In genomic region chr19:45641274-45642105, GRCh38 we compare ENCODE assay signal across 8 cellular contexts. TPM values are rescaled to one million over a fixed set of nuclear protein-coding genes. Genes with fewer than 3 reads are reported as not detected.
DNase-seq lines count a peak whose midpoint lies in the region; ATAC-seq and TF ChIP-seq lines count a peak whose summit lies in the region.

No MANE protein-coding gene starts in this region.

- H3K9ac ChIP-seq in OCI-LY1 (ENCODE audit: low read length) = peak overlapping the region; percentile 76
- peak overlapping the region in 3 of 5 donors; percentile 45 to 48 (median 46) for H3K9ac ChIP-seq in subcutaneous abdominal adipose tissue (ENCODE audit: low read length in 5 of 5)

- TF ChIP-seq POLR2A in esophagus squamous epithelium (IDR thresholded peaks at IDR 0.05) = no peak

- no peak overlapping the region for H2AFZ ChIP-seq in OCI-LY1 (ENCODE audit: low read length)

- H3K36me3 ChIP-seq in OCI-LY1 (ENCODE audit: insufficient read depth, low read length) (0 out of 2 replicates have a peak, but pooled peaks cover 4% of the 10 kb centered on the region), esophagus squamous epithelium (no peaks in the 10 kb centered on the region), subcutaneous abdominal adipose tissue (ENCODE audit: control insufficient read depth in 5 of 5, insufficient read depth in 5 of 5, low read length in 5 of 5) (no peaks in the 10 kb centered on the region)

- H3K4me2 ChIP-seq in OCI-LY1 (ENCODE audit: low read length) = peak overlapping the region; percentile 88

- H3K4me3 ChIP-seq in HL-60 (replicated peaks; ENCODE audit: insufficient read depth, low read length) (peak overlapping the region; percentile 43), OCI-LY1 (ENCODE audit: low read depth, low read length, poor library complexity, severe bottlenecking) (peak overlapping the region; percentile 63), esophagus squamous epithelium (peak overlapping the region; percentile 16 to 63 (median 36)), subcutaneous abdominal adipose tissue (ENCODE audit: low read depth in 1 of 5, low read length in 5 of 5) (peak overlapping the region; percentile 23 to 68 (median 56))

- TF ChIP-seq CTCF in HL-60 (IDR thresholded peaks at IDR 0.05; ENCODE audit: insufficient read depth, low read length) (no peak), OCI-LY1 (IDR thresholded peaks at IDR 0.05; ENCODE audit: low read length) (no peak), esophagus squamous epithelium (IDR thresholded peaks at IDR 0.05) (peak in 1 of 6 experiments; percentile 6)

- WGBS in esophagus squamous epithelium, 2 donors = 1 to 12% methylated on average over 15 to 16 of the region's 40 CpGs

- peak overlapping the region; percentile 68 for H3K27ac ChIP-seq in HL-60 (replicated peaks)
- peak overlapping the region; percentile 96 for H3K27ac ChIP-seq in OCI-LY1 (ENCODE audit: low read depth, low read length, poor library complexity, severe bottlenecking)
- H3K27ac ChIP-seq in esophagus squamous epithelium = peak overlapping the region; percentile 86 to 92 (median 90)
- peak overlapping the region; percentile 65 for H3K27ac ChIP-seq in subcutaneous abdominal adipose tissue (ENCODE audit: low read depth, low read length)

- H3K79me2 ChIP-seq in OCI-LY1 (ENCODE audit: insufficient read depth, low read length) = no peaks in the 10 kb centered on the region

- no peaks in the 10 kb centered on the region for H3K9me3 Mint-ChIP-seq in naive thymus-derived CD8-positive, alpha-beta T cell

- H3K9me3 ChIP-seq in OCI-LY1 (ENCODE audit: low read length) (no peaks in the 10 kb centered on the region), esophagus squamous epithelium (no peaks in the 10 kb centered on the region), subcutaneous abdominal adipose tissue (ENCODE audit: control insufficient read depth in 5 of 5, low read length in 5 of 5) (no peaks in the 10 kb centered on the region)

- H3K27me3 ChIP-seq in HL-60 (ENCODE audit: insufficient read depth, poor library complexity, severe bottlenecking) (peaks cover 20% of the 10 kb centered on the region), OCI-LY1 (ENCODE audit: insufficient read depth, low read length) (no peaks in the 10 kb centered on the region), esophagus squamous epithelium (peaks cover 0 to 32% (median 6%) of the 10 kb centered on the region in 4 donors), subcutaneous abdominal adipose tissue (ENCODE audit: control insufficient read depth in 5 of 5, insufficient read depth in 4 of 5, low read length in 5 of 5) (peaks cover 0 to 10% (median 8%) of the 10 kb centered on the region in 5 donors)

- intact Hi-C loops in esophagus squamous epithelium (cut with DNase I) = loop anchor here (5.0 to 10.0 kb wide), 2 partner anchors 44 to 117 kb away; no protein-coding TSS in a partner anchor

- 0 out of 2 replicates have a peak, but pooled peaks cover 3% of the 10 kb centered on the region for H3F3A ChIP-seq in OCI-LY1 (ENCODE audit: insufficient read depth, low read length)

- no peaks in the 10 kb centered on the region for H3K9me2 ChIP-seq in OCI-LY1 (ENCODE audit: low read depth, low read length)

- no peaks in the 10 kb centered on the region for H4K20me1 ChIP-seq in OCI-LY1 (ENCODE audit: insufficient read depth, low read length)

- H3K36me3 Mint-ChIP-seq in naive thymus-derived CD8-positive, alpha-beta T cell = no peaks in the 10 kb centered on the region

- H3K27me3 Mint-ChIP-seq in naive thymus-derived CD8-positive, alpha-beta T cell = peaks cover 0 to 6% (median 0%) of the 10 kb centered on the region in 5 donors

- peaks cover 34 to 62% (median 55%) of the 10 kb centered on the region in 4 donors for H3K4me1 Mint-ChIP-seq in naive thymus-derived CD8-positive, alpha-beta T cell

- POLR2A ChIA-PET in naive thymus-derived CD8-positive, alpha-beta T cell (lab: Charles Lee) = interaction anchor here (0.8 to 2.6 kb wide), 22 partner anchors 10 to 210 kb away, joined by 3 to 8 read pairs (median 5); partner anchors contain the start of genes OPA3, SNRPD2 and VASP

- DNase-seq in Ammon's horn (ENCODE audit: low spot score) (peak; percentile 48), GM19238 (ENCODE audit: insufficient read length, low spot score) (peak; percentile 88), HL-60 (ENCODE audit: low read depth in 1 of 2, low spot score in 1 of 2) (peak; percentile 90 to 96), activated T-cell treated with anti-CD3 and anti-CD28 coated beads for 4 hours (peak; percentile 47), esophagus squamous epithelium (lab: John Stamatoyannopoulos, UW) (peak; percentile 27)
- DNase-seq in naive thymus-derived CD8-positive, alpha-beta T cell = peak in 9 of 10 donors; percentile 14 to 66 (median 34)

- H3K27ac Mint-ChIP-seq in naive thymus-derived CD8-positive, alpha-beta T cell = peak overlapping the region; percentile 73 to 97 (median 92)

- ATAC-seq in naive thymus-derived CD8-positive, alpha-beta T cell = peak in 1 of 2 donors; percentile 18

- peak overlapping the region; percentile 81 to 97 (median 90) for H3K4me3 Mint-ChIP-seq in naive thymus-derived CD8-positive, alpha-beta T cell

- peaks cover 53% of the 10 kb centered on the region for H3K4me1 ChIP-seq in OCI-LY1 (ENCODE audit: insufficient read depth, low read length, severe bottlenecking)
- H3K4me1 ChIP-seq in esophagus squamous epithelium = peaks cover 36 to 84% (median 52%) of the 10 kb centered on the region in 3 donors
- H3K4me1 ChIP-seq in subcutaneous abdominal adipose tissue (ENCODE audit: control insufficient read depth in 5 of 5, insufficient read depth in 5 of 5, low read length in 5 of 5) = peaks cover 0 to 54% (median 45%) of the 10 kb centered on the region in 5 donors

RNA-seq across cellular contexts. Expression of gene EML2, which starts 2.3 kb away (rescaled TPM):
- total RNA-seq in esophagus squamous epithelium = 100 to 1,000 TPM in 1 of 4 donors, 10 to 100 TPM in 3; 38.6 to 617 (median 58.3) TPM
- 10 to 100 TPM; 52.1 to 56.8 TPM for total RNA-seq in naive thymus-derived CD8-positive, alpha-beta T cell
- 10 to 100 TPM in 2 of 3 donors, 1 to 10 TPM in 1; 8.8 to 17.8 (median 11.5) TPM for polyA plus RNA-seq in naive thymus-derived CD8-positive, alpha-beta T cell

RNA-seq across cellular contexts. Expression of gene GIPR, which starts 26.5 kb away (rescaled TPM):
- 1 to 10 TPM in 1 of 4 donors, under 1 TPM in 3; 0.44 to 1.1 (median 0.63) TPM for total RNA-seq in esophagus squamous epithelium
- 10 to 100 TPM in 1 of 2 experiments, 1 to 10 TPM in 1; 9.7 to 10.4 TPM for total RNA-seq in naive thymus-derived CD8-positive, alpha-beta T cell
- polyA plus RNA-seq in naive thymus-derived CD8-positive, alpha-beta T cell = under 1 TPM in 2 of 3 donors, not detected in 1; 0.38 to 0.61 TPM

RNA-seq across cellular contexts. Expression of gene GPR4, which starts 39.5 kb away (rescaled TPM):
- total RNA-seq in esophagus squamous epithelium = 1 to 10 TPM in 3 of 4 donors, under 1 TPM in 1; 0.76 to 1.4 (median 1.2) TPM
- total RNA-seq in naive thymus-derived CD8-positive, alpha-beta T cell = not detected
- polyA plus RNA-seq in naive thymus-derived CD8-positive, alpha-beta T cell = not detected

RNA-seq across cellular contexts. Expression of gene SNRPD2, which starts 50.3 kb away (rescaled TPM):
- total RNA-seq in esophagus squamous epithelium = 100 to 1,000 TPM; 131 to 240 (median 186) TPM
- total RNA-seq in naive thymus-derived CD8-positive, alpha-beta T cell = 100 to 1,000 TPM; 395 to 410 TPM
- 1,000 to 10,000 TPM; 1,119 to 1,289 (median 1,220) TPM for polyA plus RNA-seq in naive thymus-derived CD8-positive, alpha-beta T cell

RNA-seq across cellular contexts. Expression of gene QPCTL, which starts 51.0 kb away (rescaled TPM):
- total RNA-seq in esophagus squamous epithelium = 1 to 10 TPM; 3.3 to 6.9 (median 5.5) TPM
- total RNA-seq in naive thymus-derived CD8-positive, alpha-beta T cell = 10 to 100 TPM in 1 of 2 experiments, 1 to 10 TPM in 1; 7.3 to 11.4 TPM
- 1 to 10 TPM in 2 of 3 donors, under 1 TPM in 1; 0.65 to 2.3 (median 1.6) TPM for polyA plus RNA-seq in naive thymus-derived CD8-positive, alpha-beta T cell

Comparison
In these comparisons a context has a peak if more than half of its experiments do, and no peak if none do; other contexts are left out.
1. DNase-seq: peak in every context shown above with its lines; median percentile 93 in HL-60; 88 in GM19238; 48 in Ammon's horn; 47 in activated T-cell treated with anti-CD3 and anti-CD28 coated beads for 4 hours; 34 in naive thymus-derived CD8-positive, alpha-beta T cell; 27 in esophagus squamous epithelium.
2. RNA of gene GIPR, which starts 26.5 kb away (total RNA-seq): 9.7 to 10.4 TPM in naive thymus-derived CD8-positive, alpha-beta T cell; 0.44 to 1.1 TPM in esophagus squamous epithelium; every median in the first group is over 4 times any median in the second.
3. Peak in every context shown above with its lines, with median percentiles within 50 percentile points of each other: H3K27ac ChIP-seq and H3K4me3 ChIP-seq.